Comparison of ENCODE assay signal across 25 cellular contexts in the genomic region with DNA sequence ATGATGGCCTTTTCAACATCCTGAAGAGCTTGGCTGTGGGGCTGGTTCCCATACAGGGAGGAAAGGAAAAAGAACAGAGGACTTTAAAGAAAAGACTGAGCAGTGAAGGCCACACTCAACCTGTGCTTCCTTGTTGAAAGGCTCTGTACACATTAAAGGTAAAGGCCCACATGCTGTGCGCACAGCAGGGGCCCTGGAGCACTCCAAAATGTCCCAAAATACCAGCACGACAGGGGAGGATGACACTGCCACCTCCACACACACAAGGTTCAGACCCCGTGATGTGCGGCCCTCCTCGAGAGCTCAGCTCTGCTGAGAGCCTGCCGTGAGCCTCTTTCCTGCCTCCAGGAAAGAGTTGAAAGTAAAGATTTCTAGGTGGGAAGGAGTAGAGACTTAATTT. TPM values are rescaled to one million over a fixed set of nuclear protein-coding genes. Genes with fewer than 3 reads are reported as not detected.
"Had no signal": no experiment of that assay in that cellular context is flagged by ENCODE, and none has a peak within 500 bp of the region (broad histone marks: within the 10 kb centered on the region; RNA-seq: fewer than 3 reads in every experiment).

No MANE protein-coding gene starts in this region.

- H3K27ac ChIP-seq: adrenal gland, ascending aorta, colonic mucosa, esophagus muscularis mucosa, heart left ventricle, pancreas, psoas muscle, thyroid gland had no signal

- ATAC-seq: activated T-cell treated with anti-CD3 and anti-CD28 coated beads, Interleukin-2, amount 50 U/mL, for 4 hours; effector memory CD8-positive, alpha-beta T cell; heart left ventricle; left colon; pancreas; psoas muscle; right cardiac atrium had no signal

- H3K4me3 Mint-ChIP-seq: activated naive CD8-positive, alpha-beta T cell; activated T-cell treated with anti-CD3 and anti-CD28 coated beads, Interleukin-2, amount 50 U/mL, for 4 hours; central memory CD8-positive, alpha-beta T cell; effector memory CD8-positive, alpha-beta T cell; memory B cell; nephron had no signal

- H3K4me3 ChIP-seq: adrenal gland, ascending aorta, colonic mucosa, esophagus muscularis mucosa, heart left ventricle, pancreas, psoas muscle, thyroid gland had no signal

- DNase-seq: activated CD4-positive, alpha-beta T cell treated with anti-CD3 and anti-CD28 coated beads for 4 hours; activated CD4-positive, alpha-beta T cell treated with anti-CD3 and anti-CD28 coated beads, Interleukin-2, amount 50 U/mL, for 48 hours; activated CD4-positive, CD25-positive, alpha-beta regulatory T cell; activated CD8-positive, alpha-beta memory T cell treated with anti-CD3 and anti-CD28 coated beads, Interleukin-2, amount 50 U/mL, for 48 hours; activated naive CD4-positive, alpha-beta T cell; activated T-cell treated with anti-CD3 and anti-CD28 coated beads, Interleukin-2, amount 50 U/mL, for 4 hours; colonic mucosa; effector memory CD8-positive, alpha-beta T cell; heart left ventricle; left colon; pancreas; psoas muscle; right cardiac atrium; stimulated activated CD4-positive, alpha-beta T cell treated with anti-CD3 and anti-CD28 coated beads, Interleukin-4, amount 100 ng/mL, for 24 hours; stimulated activated naive CD4-positive, alpha-beta T cell treated with Interleukin-2 at 50 U/mL for 16 hours had no signal

- H3K27me3 Mint-ChIP-seq: activated naive CD8-positive, alpha-beta T cell; central memory CD8-positive, alpha-beta T cell; effector memory CD8-positive, alpha-beta T cell; memory B cell had no signal

- H3K27ac Mint-ChIP-seq: activated naive CD8-positive, alpha-beta T cell; activated T-helper 2 cell treated with anti-CD3 and anti-CD28 coated beads, Interferon-gamma antibody, Interleukin-2, Interleukin-4, amounts not matched to agents 10 μg/mL and 5 μg/mL and 100 μg/mL, durations not matched to agents 14 hours and 24 hours and 36 hours; effector memory CD8-positive, alpha-beta T cell; memory B cell; nephron had no signal

- H3K4me1 ChIP-seq: adrenal gland, ascending aorta, colonic mucosa, esophagus muscularis mucosa, heart left ventricle, pancreas, psoas muscle, thyroid gland had no signal

- H3K36me3 Mint-ChIP-seq: memory B cell had no signal

- H3K9me3 ChIP-seq: adrenal gland, ascending aorta, colonic mucosa, esophagus muscularis mucosa, heart left ventricle, pancreas, psoas muscle, thyroid gland had no signal

- H3K4me1 Mint-ChIP-seq: memory B cell, nephron had no signal

- H3K27me3 ChIP-seq: adrenal gland, ascending aorta, colonic mucosa, dorsolateral prefrontal cortex, esophagus muscularis mucosa, heart left ventricle, pancreas, thyroid gland had no signal

- H3K36me3 ChIP-seq: adrenal gland, ascending aorta, colonic mucosa, esophagus muscularis mucosa, pancreas, thyroid gland had no signal

RNA-seq across cellular contexts. Expression of a gene that starts 48.4 kb away (rescaled TPM):
- total RNA-seq: ascending aorta had no signal
